12 cellular contexts compared by ENCODE assay signal in genomic region chr20:45059022-45059728, GRCh38. TPM values are rescaled to one million over a fixed set of nuclear protein-coding genes. Genes with fewer than 3 reads are reported as not detected.
A peak's percentile ranks its signal among the peaks of the same experiment; 100 is the strongest.
DNase-seq lines count a peak whose midpoint lies in the region; ATAC-seq, FAIRE-seq and TF ChIP-seq lines count a peak whose summit lies in the region.
"Had no signal": no experiment of that assay in that cellular context is flagged by ENCODE, and none has a peak within 500 bp of the region (broad histone marks: within the 10 kb centered on the region; RNA-seq: fewer than 3 reads in every experiment).

No MANE protein-coding gene starts in this region.

- no peaks in the 10 kb centered on the region for H3K27me3 ChIP-seq in naive thymus-derived CD4-positive, alpha-beta T cell (ENCODE audit: control insufficient read depth in 2 of 2, insufficient read depth in 2 of 2, low read length in 2 of 2)

- H3K27ac ChIP-seq in naive thymus-derived CD4-positive, alpha-beta T cell (ENCODE audit: low read depth, low read length) = no peak overlapping the region

- H3K27me3 Mint-ChIP-seq in central memory CD8-positive, alpha-beta T cell = no peaks in the 10 kb centered on the region
- no peaks in the 10 kb centered on the region for H3K27me3 Mint-ChIP-seq in naive thymus-derived CD4-positive, alpha-beta T cell
- no peaks in the 10 kb centered on the region for H3K27me3 Mint-ChIP-seq in type B pancreatic cell

- H3K9me3 Mint-ChIP-seq in central memory CD8-positive, alpha-beta T cell = no peaks in the 10 kb centered on the region
- no peaks in the 10 kb centered on the region for H3K9me3 Mint-ChIP-seq in naive thymus-derived CD4-positive, alpha-beta T cell
- H3K9me3 Mint-ChIP-seq in type B pancreatic cell = no peaks in the 10 kb centered on the region

- TF ChIP-seq POLR2A in GM12891 (IDR thresholded peaks at IDR 0.05; ENCODE audit: low read depth, low read length) = no peak

- no peak for DNase-seq in GM12891 (ENCODE audit: insufficient read length, low spot score)
- DNase-seq in RPMI7951 (ENCODE audit: low read depth) = peak; percentile 76
- DNase-seq in central memory CD8-positive, alpha-beta T cell (ENCODE audit: low spot score in 2 of 2) = no peak
- no peak for DNase-seq in naive thymus-derived CD4-positive, alpha-beta T cell
- DNase-seq in type B pancreatic cell (ENCODE audit: extremely low spot score, unreplicated experiment) = no peak
- no peak for DNase-seq in AG08395 (ENCODE audit: low spot score)
- DNase-seq: central memory CD4-positive, alpha-beta T cell had no signal

- H3K9me3 ChIP-seq in naive thymus-derived CD4-positive, alpha-beta T cell (ENCODE audit: control insufficient read depth in 2 of 3, low read length in 3 of 3) = no peaks in the 10 kb centered on the region

- peaks cover 11 to 54% (median 12%) of the 10 kb centered on the region in 3 experiments for H3K36me3 ChIP-seq in naive thymus-derived CD4-positive, alpha-beta T cell (ENCODE audit: control insufficient read depth in 2 of 3, insufficient read depth in 3 of 3, low read length in 3 of 3)

- H3K4me1 ChIP-seq in naive thymus-derived CD4-positive, alpha-beta T cell (ENCODE audit: control insufficient read depth in 2 of 2, insufficient read depth in 2 of 2, low read length in 2 of 2) = peaks cover 10 to 17% of the 10 kb centered on the region in 2 donors

- H3K27ac Mint-ChIP-seq in central memory CD8-positive, alpha-beta T cell (ENCODE audit: low read depth) = peak overlapping the region; percentile 73
- peak overlapping the region in 8 of 9 donors; percentile 26 to 77 (median 50) for H3K27ac Mint-ChIP-seq in naive thymus-derived CD4-positive, alpha-beta T cell
- H3K27ac Mint-ChIP-seq in type B pancreatic cell = no peak overlapping the region

- intact Hi-C loops in naive thymus-derived CD4-positive, alpha-beta T cell (cut with micrococcal nuclease) = loop anchor here in 1 of 2 donors (2.0 kb wide), 1 partner anchor 14 kb away; no protein-coding TSS in a partner anchor

- peaks cover 83% of the 10 kb centered on the region for H3K4me1 Mint-ChIP-seq in central memory CD8-positive, alpha-beta T cell
- H3K4me1 Mint-ChIP-seq in naive thymus-derived CD4-positive, alpha-beta T cell = peaks cover 33 to 90% (median 83%) of the 10 kb centered on the region in 7 donors
- no peaks in the 10 kb centered on the region for H3K4me1 Mint-ChIP-seq in type B pancreatic cell (ENCODE audit: unreplicated experiment)

- no peak overlapping the region for H3K4me3 ChIP-seq in naive thymus-derived CD4-positive, alpha-beta T cell (ENCODE audit: low read length)

- FAIRE-seq in GM12891 (lab: Jason Lieb, UNC) = peak; percentile 16

- no peak for TF ChIP-seq CTCF in type B pancreatic cell (conservative IDR thresholded peaks at IDR 0.05)

- no peak for ATAC-seq in central memory CD8-positive, alpha-beta T cell (replicated peaks; ENCODE audit: extremely low read depth, poor library complexity, severe bottlenecking)
- no peak for ATAC-seq in naive thymus-derived CD4-positive, alpha-beta T cell
- ATAC-seq in HG03457 (IDR thresholded peaks at IDR 0.05; ENCODE audit: unreplicated experiment) (no peak), GM18861 (IDR thresholded peaks at IDR 0.05; ENCODE audit: unreplicated experiment) (no peak)
- ATAC-seq: activated CD4-positive, CD25-positive, alpha-beta regulatory T cell treated with anti-CD3 and anti-CD28 coated beads, Interleukin-2, amount 50 U/mL, for 24 hours had no signal

- POLR2A ChIA-PET in naive thymus-derived CD4-positive, alpha-beta T cell (lab: Charles Lee) = interaction anchor here (1.7 kb wide), 1 partner anchor 62 kb away, joined by 6 read pairs; no protein-coding TSS in a partner anchor

- peaks cover 56% of the 10 kb centered on the region for H3K36me3 Mint-ChIP-seq in central memory CD8-positive, alpha-beta T cell (ENCODE audit: insufficient read depth)
- H3K36me3 Mint-ChIP-seq in naive thymus-derived CD4-positive, alpha-beta T cell = peaks cover 19 to 40% (median 31%) of the 10 kb centered on the region in 5 donors
- peaks cover 25% of the 10 kb centered on the region for H3K36me3 Mint-ChIP-seq in type B pancreatic cell

- CTCF ChIA-PET in naive thymus-derived CD4-positive, alpha-beta T cell (lab: Charles Lee) = interaction anchor here (0.9 to 1.2 kb wide), 3 partner anchors 11 to 36 kb away, joined by 3 to 5 read pairs (median 4); no protein-coding TSS in a partner anchor

- H3K4me3 Mint-ChIP-seq in central memory CD8-positive, alpha-beta T cell = peak overlapping the region; percentile 25
- peak overlapping the region in 4 of 10 donors; percentile 2 to 46 (median 16) for H3K4me3 Mint-ChIP-seq in naive thymus-derived CD4-positive, alpha-beta T cell
- no peak overlapping the region for H3K4me3 Mint-ChIP-seq in type B pancreatic cell

TF ChIP-seq in GM12891, 5 proteins besides CTCF, POLR2A, EP300 and RAD21:
- TF ChIP-seq PAX5 (IDR thresholded peaks at IDR 0.05; ENCODE audit: insufficient read depth, low read length, severe bottlenecking) (no peak), POU2F2 (IDR thresholded peaks at IDR 0.05; ENCODE audit: low read depth, low read length) (no peak), TAF1 (IDR thresholded peaks at IDR 0.05; ENCODE audit: low read depth, low read length) (no peak), POLR2AphosphoS5 (IDR thresholded peaks at IDR 0.05; ENCODE audit: low read depth, low read length) (no peak), SPI1 (IDR thresholded peaks at IDR 0.05; ENCODE audit: low read depth, low read length) (no peak)

RNA-seq across cellular contexts. Expression of gene KCNS1, which starts 41.8 kb away (rescaled TPM):
- polyA plus RNA-seq in GM12891 (2012; ENCODE audit: low read depth, missing spikeins) = not detected
- total RNA-seq in RPMI7951 (2014; rRNA removed; shearing (Covaris generic)) = 0.12 and 0.39 TPM in 2 replicates
- under 1 TPM in 1 of 5 experiments, not detected in 4; 0.12 TPM for total RNA-seq in naive thymus-derived CD4-positive, alpha-beta T cell
- under 1 TPM; 0.07 to 0.08 TPM for polyA plus RNA-seq in naive thymus-derived CD4-positive, alpha-beta T cell
- 2.2 and 3.5 TPM in 2 replicates for total RNA-seq in type B pancreatic cell (ENCODE audit: low replicate concordance)
- total RNA-seq: Daoy had no signal

RNA-seq across cellular contexts. Expression of gene WFDC5, which starts 55.8 kb away (rescaled TPM):
- 0.12 TPM for polyA plus RNA-seq in GM12891 (2012; ENCODE audit: low read depth, missing spikeins)
- total RNA-seq in RPMI7951 (2014; rRNA removed; shearing (Covaris generic)) = not detected in 2 replicates
- total RNA-seq in naive thymus-derived CD4-positive, alpha-beta T cell = not detected
- not detected for polyA plus RNA-seq in naive thymus-derived CD4-positive, alpha-beta T cell
- total RNA-seq in type B pancreatic cell (ENCODE audit: low replicate concordance) = 0.41 and 0.74 TPM in 2 replicates
- total RNA-seq: Daoy, osteocyte had no signal
